ENCODE assay signal across 43 cellular contexts in the genomic region with DNA sequence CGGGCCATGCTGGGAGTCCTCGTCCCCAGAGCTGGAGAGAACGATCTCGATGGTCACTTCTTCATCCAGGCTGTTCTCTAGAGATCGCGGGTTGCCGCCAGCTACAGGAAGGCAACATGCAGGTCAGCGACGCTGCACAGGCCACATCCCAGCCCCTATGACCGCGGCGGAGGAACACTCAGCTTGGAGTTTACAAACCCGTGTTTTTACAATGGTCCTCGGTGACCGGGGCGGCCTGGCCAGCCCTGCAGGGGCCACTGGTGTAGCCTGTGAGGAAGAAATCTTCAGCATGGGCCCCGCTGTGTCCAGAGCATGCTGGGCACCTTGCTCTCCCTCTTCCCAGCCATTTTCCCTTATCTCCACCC. TPM values are rescaled to one million over a fixed set of nuclear protein-coding genes. Genes with fewer than 3 reads are reported as not detected.
"Had no signal": no experiment of that assay in that cellular context is flagged by ENCODE, and none has a peak within 500 bp of the region (broad histone marks: within the 10 kb centered on the region; RNA-seq: fewer than 3 reads in every experiment).

No MANE protein-coding gene starts in this region.

- H3K4me3 Mint-ChIP-seq: activated naive CD4-positive, alpha-beta T cell treated with anti-CD3 and anti-CD28 coated beads for 36 hours; activated naive CD4-positive, alpha-beta T cell treated with anti-CD3 and anti-CD28 coated beads, Interleukin-2, amount 10 ng/mL, durations not matched to agents 7 days and 5 days; activated naive CD4-positive, alpha-beta T cell treated with anti-CD3 and anti-CD28 coated beads, Interleukin-2, amount 50 U/mL, for 24 hours; activated naive CD8-positive, alpha-beta T cell; activated naive CD8-positive, alpha-beta T cell treated with anti-CD3 and anti-CD28 coated beads for 36 hours; activated naive CD8-positive, alpha-beta T cell treated with anti-CD3 and anti-CD28 coated beads, Interleukin-2, amount 10 ng/mL, durations not matched to agents 7 days and 5 days; activated naive CD8-positive, alpha-beta T cell treated with anti-CD3 and anti-CD28 coated beads, Interleukin-2, amount 50 U/mL, for 24 hours; activated T-cell treated with anti-CD3 and anti-CD28 coated beads, Interleukin-2, amount 50 U/mL, for 24 hours; activated T-cell treated with anti-CD3 and anti-CD28 coated beads, Interleukin-2, amount 50 U/mL, for 4 hours; activated T-cell treated with anti-CD3 and anti-CD28 coated beads, Interleukin-2, amount 50 U/mL, for 72 hours; activated T-helper 1 cell treated with anti-CD3 and anti-CD28 coated beads, Interleukin-12 subunit alpha, Interleukin-12 subunit beta, Interleukin-2, Interleukin-4 antibody, amounts not matched to agents 30 ng/mL and 10 ng/mL and 1 ng/mL, durations not matched to agents 14 hours and 24 hours and 36 hours; activated T-helper 17 cell treated with anti-CD3 and anti-CD28 coated beads, Interleukin-2, amount 50 U/mL, for 72 hours; brain; central memory CD8-positive, alpha-beta T cell had no signal

- H3K9me3 ChIP-seq: adrenal gland, ascending aorta, body of pancreas, breast epithelium had no signal

- H3K27me3 Mint-ChIP-seq: activated naive CD4-positive, alpha-beta T cell treated with anti-CD3 and anti-CD28 coated beads, Interleukin-2, amount 10 ng/mL, durations not matched to agents 7 days and 5 days; activated naive CD4-positive, alpha-beta T cell treated with anti-CD3 and anti-CD28 coated beads, Interleukin-2, amount 50 U/mL, for 24 hours; activated naive CD8-positive, alpha-beta T cell; activated naive CD8-positive, alpha-beta T cell treated with anti-CD3 and anti-CD28 coated beads for 36 hours; activated naive CD8-positive, alpha-beta T cell treated with anti-CD3 and anti-CD28 coated beads, Interleukin-2, amount 10 ng/mL, durations not matched to agents 7 days and 5 days; activated naive CD8-positive, alpha-beta T cell treated with anti-CD3 and anti-CD28 coated beads, Interleukin-2, amount 50 U/mL, for 24 hours; activated T-cell treated with anti-CD3 and anti-CD28 coated beads, Interleukin-2, amount 50 U/mL, for 24 hours; activated T-helper 17 cell treated with anti-CD3 and anti-CD28 coated beads, Interleukin-2, amount 50 U/mL, for 72 hours; brain; central memory CD8-positive, alpha-beta T cell had no signal

- DNase-seq: activated effector memory CD4-positive, alpha-beta T cell treated with anti-CD3 and anti-CD28 coated beads, Interleukin-2, amount 50 U/mL, for 16 hours; activated effector memory CD4-positive, alpha-beta T cell treated with Interleukin-2 at 50 U/mL for 16 hours; activated gamma-delta T cell; activated gamma-delta T cell treated with Interleukin-2 at 50 U/mL for 16 hours; activated naive CD4-positive, alpha-beta T cell; activated naive CD4-positive, alpha-beta T cell treated with anti-CD3 and anti-CD28 coated beads for 36 hours; activated naive CD4-positive, alpha-beta T cell treated with anti-CD3 and anti-CD28 coated beads, Interleukin-2, amount 10 ng/mL, durations not matched to agents 7 days and 5 days; activated naive CD4-positive, alpha-beta T cell treated with anti-CD3 and anti-CD28 coated beads, Interleukin-2, amount 50 U/mL, for 16 hours; activated naive CD4-positive, alpha-beta T cell treated with Interleukin-2 at 50 U/mL for 16 hours; activated naive CD8-positive, alpha-beta T cell treated with anti-CD3 and anti-CD28 coated beads for 36 hours; activated naive CD8-positive, alpha-beta T cell treated with anti-CD3 and anti-CD28 coated beads, Interleukin-2, amount 10 ng/mL, durations not matched to agents 7 days and 5 days; activated naive CD8-positive, alpha-beta T cell treated with anti-CD3 and anti-CD28 coated beads, Interleukin-2, amount 50 U/mL, for 24 hours; activated T-cell treated with anti-CD3 and anti-CD28 coated beads, Interleukin-2, amount 50 U/mL, for 1 hour; activated T-cell treated with anti-CD3 and anti-CD28 coated beads, Interleukin-2, amount 50 U/mL, for 24 hours; activated T-cell treated with anti-CD3 and anti-CD28 coated beads, Interleukin-2, amount 50 U/mL, for 4 hours; activated T-cell treated with anti-CD3 and anti-CD28 coated beads, Interleukin-2, amount 50 U/mL, for 48 hours; activated T-cell treated with anti-CD3 and anti-CD28 coated beads, Interleukin-2, amount 50 U/mL, for 72 hours; adrenal gland; amniotic stem cell; amygdala; anterior cingulate cortex; aorta; body of pancreas; brain microvascular endothelial cell; central memory CD4-positive, alpha-beta T cell; cerebellar nuclear complex had no signal

- H3K36me3 ChIP-seq: breast epithelium had no signal

- H3K4me3 ChIP-seq: adrenal gland, ascending aorta, body of pancreas, breast epithelium, cardiac muscle cell had no signal

- H3K4me1 Mint-ChIP-seq: activated naive CD4-positive, alpha-beta T cell treated with anti-CD3 and anti-CD28 coated beads, Interleukin-2, amount 50 U/mL, for 24 hours; activated naive CD8-positive, alpha-beta T cell treated with anti-CD3 and anti-CD28 coated beads, Interleukin-2, amount 50 U/mL, for 24 hours; activated T-helper 17 cell treated with anti-CD3 and anti-CD28 coated beads, Interleukin-2, amount 50 U/mL, for 72 hours; brain; central memory CD8-positive, alpha-beta T cell had no signal

- FAIRE-seq: astrocyte, bronchial epithelial cell had no signal

- ATAC-seq: activated naive CD4-positive, alpha-beta T cell treated with anti-CD3 and anti-CD28 coated beads, Interleukin-2, amount 50 U/mL, for 72 hours; activated naive CD8-positive, alpha-beta T cell treated with anti-CD3 and anti-CD28 coated beads, Interleukin-2, amount 50 U/mL, for 24 hours; activated T-cell treated with anti-CD3 and anti-CD28 coated beads, Interleukin-2, amount 50 U/mL, for 4 hours; activated T-cell treated with anti-CD3 and anti-CD28 coated beads, Interleukin-2, amount 50 U/mL, for 72 hours; activated T-helper 17 cell treated with anti-CD3 and anti-CD28 coated beads, Interleukin-2, amount 50 U/mL, for 72 hours; body of pancreas had no signal

- H3K27ac Mint-ChIP-seq: activated naive CD4-positive, alpha-beta T cell treated with anti-CD3 and anti-CD28 coated beads for 36 hours; activated naive CD4-positive, alpha-beta T cell treated with anti-CD3 and anti-CD28 coated beads, Interleukin-2, amount 10 ng/mL, durations not matched to agents 7 days and 5 days; activated naive CD4-positive, alpha-beta T cell treated with anti-CD3 and anti-CD28 coated beads, Interleukin-2, amount 50 U/mL, for 24 hours; activated naive CD4-positive, alpha-beta T cell treated with anti-CD3 and anti-CD28 coated beads, Interleukin-2, amount 50 U/mL, for 72 hours; activated naive CD8-positive, alpha-beta T cell; activated naive CD8-positive, alpha-beta T cell treated with anti-CD3 and anti-CD28 coated beads for 36 hours; activated naive CD8-positive, alpha-beta T cell treated with anti-CD3 and anti-CD28 coated beads, Interleukin-2, amount 10 ng/mL, durations not matched to agents 7 days and 5 days; activated naive CD8-positive, alpha-beta T cell treated with anti-CD3 and anti-CD28 coated beads, Interleukin-2, amount 50 U/mL, for 24 hours; activated T-cell treated with anti-CD3 and anti-CD28 coated beads, Interleukin-2, amount 50 U/mL, for 24 hours; activated T-cell treated with anti-CD3 and anti-CD28 coated beads, Interleukin-2, amount 50 U/mL, for 72 hours; activated T-helper 1 cell treated with anti-CD3 and anti-CD28 coated beads, Interleukin-12 subunit alpha, Interleukin-12 subunit beta, Interleukin-2, Interleukin-4 antibody, amounts not matched to agents 30 ng/mL and 10 ng/mL and 1 ng/mL, durations not matched to agents 14 hours and 24 hours and 36 hours; activated T-helper 17 cell treated with anti-CD3 and anti-CD28 coated beads, Interleukin-2, amount 50 U/mL, for 72 hours; activated T-helper 2 cell treated with anti-CD3 and anti-CD28 coated beads, Interferon-gamma antibody, Interleukin-2, Interleukin-4, amounts not matched to agents 10 μg/mL and 5 μg/mL and 100 μg/mL, durations not matched to agents 14 hours and 24 hours and 36 hours; brain had no signal

- H3K27me3 ChIP-seq: adrenal gland, ascending aorta, body of pancreas, brain microvascular endothelial cell, breast epithelium, cardiac muscle cell had no signal

- H3K27ac ChIP-seq: adrenal gland, ascending aorta, body of pancreas, brain microvascular endothelial cell, breast epithelium, cardiac muscle cell had no signal

- H3K9me3 Mint-ChIP-seq: activated naive CD4-positive, alpha-beta T cell treated with anti-CD3 and anti-CD28 coated beads for 36 hours; activated naive CD4-positive, alpha-beta T cell treated with anti-CD3 and anti-CD28 coated beads, Interleukin-2, amount 10 ng/mL, durations not matched to agents 7 days and 5 days; activated naive CD4-positive, alpha-beta T cell treated with anti-CD3 and anti-CD28 coated beads, Interleukin-2, amount 50 U/mL, for 24 hours; activated naive CD4-positive, alpha-beta T cell treated with anti-CD3 and anti-CD28 coated beads, Interleukin-2, amount 50 U/mL, for 72 hours; activated naive CD8-positive, alpha-beta T cell treated with anti-CD3 and anti-CD28 coated beads, Interleukin-2, amount 10 ng/mL, durations not matched to agents 7 days and 5 days; activated naive CD8-positive, alpha-beta T cell treated with anti-CD3 and anti-CD28 coated beads, Interleukin-2, amount 50 U/mL, for 24 hours; activated T-cell treated with anti-CD3 and anti-CD28 coated beads, Interleukin-2, amount 50 U/mL, for 24 hours; activated T-cell treated with anti-CD3 and anti-CD28 coated beads, Interleukin-2, amount 50 U/mL, for 4 hours; activated T-cell treated with anti-CD3 and anti-CD28 coated beads, Interleukin-2, amount 50 U/mL, for 72 hours; activated T-helper 1 cell treated with anti-CD3 and anti-CD28 coated beads, Interleukin-12 subunit alpha, Interleukin-12 subunit beta, Interleukin-2, Interleukin-4 antibody, amounts not matched to agents 30 ng/mL and 10 ng/mL and 1 ng/mL, durations not matched to agents 14 hours and 24 hours and 36 hours; activated T-helper 17 cell treated with anti-CD3 and anti-CD28 coated beads, Interleukin-2, amount 50 U/mL, for 72 hours; activated T-helper 2 cell treated with anti-CD3 and anti-CD28 coated beads, Interferon-gamma antibody, Interleukin-2, Interleukin-4, amounts not matched to agents 10 μg/mL and 5 μg/mL and 100 μg/mL, durations not matched to agents 14 hours and 24 hours and 36 hours; brain; central memory CD8-positive, alpha-beta T cell had no signal

- H3K4me1 ChIP-seq: adrenal gland, ascending aorta, body of pancreas, breast epithelium had no signal

RNA-seq across cellular contexts. Expression of a gene that starts 45.3 kb away (rescaled TPM):
- total RNA-seq: activated naive CD4-positive, alpha-beta T cell treated with anti-CD3 and anti-CD28 coated beads for 36 hours; activated naive CD4-positive, alpha-beta T cell treated with anti-CD3 and anti-CD28 coated beads, Interleukin-2, amount 50 U/mL, for 72 hours; activated naive CD8-positive, alpha-beta T cell treated with anti-CD3 and anti-CD28 coated beads for 36 hours; activated naive CD8-positive, alpha-beta T cell treated with anti-CD3 and anti-CD28 coated beads, Interleukin-2, amount 10 ng/mL, durations not matched to agents 7 days and 5 days; activated T-cell treated with anti-CD3 and anti-CD28 coated beads, Interleukin-2, amount 50 U/mL, for 4 hours; activated T-cell treated with anti-CD3 and anti-CD28 coated beads, Interleukin-2, amount 50 U/mL, for 72 hours; activated T-helper 1 cell treated with anti-CD3 and anti-CD28 coated beads, Interleukin-12 subunit alpha, Interleukin-12 subunit beta, Interleukin-2, Interleukin-4 antibody, amounts not matched to agents 30 ng/mL and 10 ng/mL and 1 ng/mL, durations not matched to agents 14 hours and 24 hours and 36 hours; activated T-helper 17 cell treated with anti-CD3 and anti-CD28 coated beads, Interleukin-2, amount 50 U/mL, for 72 hours; activated T-helper 2 cell treated with anti-CD3 and anti-CD28 coated beads, Interferon-gamma antibody, Interleukin-2, Interleukin-4, amounts not matched to agents 10 μg/mL and 5 μg/mL and 100 μg/mL, durations not matched to agents 14 hours and 24 hours and 36 hours; adrenal gland; aorta; ascending aorta; astrocyte; body of pancreas; breast epithelium; bronchial epithelial cell; cardiac muscle cell; cardiac septum; cerebellum; chondrocyte had no signal
- polyA plus RNA-seq: adipose tissue, adrenal gland, aorta, cardiac muscle cell had no signal
